In genomic region chr12:3199551-3200031, GRCh38 we compare ENCODE assay signal across 8 cellular contexts.
DNase-seq lines count a peak whose midpoint lies in the region; ATAC-seq and TF ChIP-seq lines count a peak whose summit lies in the region.

No MANE protein-coding gene starts in this region.

- H3K9me3 Mint-ChIP-seq in glutamatergic neuron (ENCODE audit: unreplicated experiment) = peaks cover 35% of the 10 kb centered on the region

- peaks cover 11% of the 10 kb centered on the region for H3K27me3 ChIP-seq in rectal smooth muscle tissue (ENCODE audit: control insufficient read depth, insufficient read depth, low read length)

- no peaks in the 10 kb centered on the region for H3K36me3 ChIP-seq in rectal smooth muscle tissue (ENCODE audit: control insufficient read depth, insufficient read depth, low read length)

- peaks cover 8% of the 10 kb centered on the region for H3K4me1 ChIP-seq in rectal smooth muscle tissue (ENCODE audit: control insufficient read depth, insufficient read depth, low read length)

- peaks cover 20% of the 10 kb centered on the region for H3K27me3 Mint-ChIP-seq in glutamatergic neuron (ENCODE audit: unreplicated experiment)

- H3K27ac ChIP-seq in rectal smooth muscle tissue (ENCODE audit: low read depth, low read length) = no peak overlapping the region

- peaks cover 5% of the 10 kb centered on the region for H3K36me3 Mint-ChIP-seq in glutamatergic neuron (ENCODE audit: unreplicated experiment)

- peaks cover 37% of the 10 kb centered on the region for H3K4me1 Mint-ChIP-seq in glutamatergic neuron (ENCODE audit: low read depth, unreplicated experiment)

- ATAC-seq in HG02938 (IDR thresholded peaks at IDR 0.05; ENCODE audit: unreplicated experiment) = no peak

- no peak overlapping the region for H3K27ac Mint-ChIP-seq in glutamatergic neuron (ENCODE audit: unreplicated experiment)

- H3K4me3 Mint-ChIP-seq in glutamatergic neuron (ENCODE audit: unreplicated experiment) = peak overlapping the region; percentile 88

- peak; percentile 59 for DNase-seq in Daoy (ENCODE audit: low read depth)
- peak; percentile 86 for DNase-seq in SK-N-DZ (ENCODE audit: low spot score)
- DNase-seq in glutamatergic neuron = peak; percentile 59
- DNase-seq in T-helper 9 cell = no peak
- no peak for DNase-seq in NK-92 treated with Interleukin-12 subunit alpha and Interleukin-12 subunit beta, amount 100 ng/mL, for 24 hours (lab: John Stamatoyannopoulos, UW)
- DNase-seq in activated CD4-positive, alpha-beta T cell treated with anti-CD3 and anti-CD28 coated beads for 4 hours = no peak

- TF ChIP-seq CTCF in glutamatergic neuron (IDR thresholded peaks at IDR 0.05; ENCODE audit: partially characterized antibody, unreplicated experiment) = no peak

- no peak overlapping the region for H3K9ac ChIP-seq in rectal smooth muscle tissue (ENCODE audit: low read length)

- peak overlapping the region; percentile 62 for H3K4me3 ChIP-seq in rectal smooth muscle tissue (ENCODE audit: low read length)

Comparison
In these comparisons a context has a peak if more than half of its experiments do, and no peak if none do; other contexts are left out.
1. DNase-seq: peak in Daoy (single experiment), SK-N-DZ (single experiment) and glutamatergic neuron (single experiment); none in T-helper 9 cell (single experiment), NK-92 treated with Interleukin-12 subunit alpha and Interleukin-12 subunit beta, amount 100 ng/mL, for 24 hours (single experiment) and activated CD4-positive, alpha-beta T cell treated with anti-CD3 and anti-CD28 coated beads for 4 hours (0 of 2).